ENCODE assay signal across 29 cellular contexts in the genomic region with DNA sequence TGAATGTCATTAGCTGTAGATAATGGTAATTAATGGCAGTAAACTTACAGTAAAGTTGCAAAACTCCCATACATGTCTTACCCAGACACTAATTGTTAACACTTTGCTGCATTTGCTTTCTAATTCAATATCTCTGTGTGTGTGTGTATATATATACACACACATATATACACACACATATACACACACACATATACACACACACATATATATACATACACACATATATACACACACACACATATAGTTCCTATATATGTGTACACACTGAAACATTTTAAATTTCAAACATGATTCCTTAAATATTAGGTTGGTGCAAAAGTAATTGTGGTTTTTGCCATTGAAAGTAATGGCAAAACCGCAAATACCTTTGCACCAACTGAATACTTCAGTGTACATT.
"Had no signal": no experiment of that assay in that cellular context is flagged by ENCODE, and none has a peak within 500 bp of the region (broad histone marks: within the 10 kb centered on the region; RNA-seq: fewer than 3 reads in every experiment).

No MANE protein-coding gene starts in this region.

- H3K36me3 Mint-ChIP-seq: natural killer cell; stimulated activated effector memory CD8-positive, alpha-beta T cell treated with anti-CD3 and anti-CD28 coated beads, Interleukin-12 subunit alpha, Interleukin-12 subunit beta, amount 100 ng/mL, for 72 hours had no signal

- H3K27ac ChIP-seq: neural progenitor cell, ovary, parathyroid adenoma, psoas muscle, right lobe of liver, sigmoid colon, suprapubic skin, testis, tibial artery, transverse colon, upper lobe of right lung, uterus had no signal

- H3K4me3 Mint-ChIP-seq: natural killer cell; nephron; neural progenitor cell; stimulated activated effector memory CD8-positive, alpha-beta T cell treated with anti-CD3 and anti-CD28 coated beads, Interleukin-12 subunit alpha, Interleukin-12 subunit beta, amount 100 ng/mL, for 72 hours; stimulated activated naive CD8-positive, alpha-beta T cell treated with anti-CD3 and anti-CD28 coated beads, Interleukin-15, amount 100 ng/mL, for 72 hours; type B pancreatic cell had no signal

- H3K9me3 ChIP-seq: ovary, psoas muscle, right lobe of liver, sigmoid colon, suprapubic skin, testis, tibial artery, transverse colon, upper lobe of right lung, uterus had no signal

- H3K27ac Mint-ChIP-seq: natural killer cell; nephron; neural progenitor cell; progenitor cell of endocrine pancreas; stimulated activated effector memory CD8-positive, alpha-beta T cell treated with anti-CD3 and anti-CD28 coated beads, Interleukin-12 subunit alpha, Interleukin-12 subunit beta, amount 100 ng/mL, for 72 hours; type B pancreatic cell had no signal

- H3K4me1 ChIP-seq: parathyroid adenoma, psoas muscle had no signal

- H3K9ac ChIP-seq: neural progenitor cell, parathyroid adenoma had no signal

- ATAC-seq: natural killer cell; psoas muscle; right cardiac atrium; right lobe of liver; stimulated activated effector memory CD8-positive, alpha-beta T cell treated with anti-CD3 and anti-CD28 coated beads, Interleukin-12 subunit alpha, Interleukin-12 subunit beta, amount 100 ng/mL, for 72 hours; stimulated activated naive CD8-positive, alpha-beta T cell treated with anti-CD3 and anti-CD28 coated beads, Interleukin-15, amount 100 ng/mL, for 72 hours; stimulated activated naive CD8-positive, alpha-beta T cell treated with anti-CD3 and anti-CD28 coated beads, Interleukin-15, Interleukin-2, amounts not matched to agents 100 U/mL and 50 U/mL, for 24 hours; upper lobe of right lung had no signal

- H3K9me3 Mint-ChIP-seq: natural killer cell; nephron; neural progenitor cell; stimulated activated effector memory CD8-positive, alpha-beta T cell treated with anti-CD3 and anti-CD28 coated beads, Interleukin-12 subunit alpha, Interleukin-12 subunit beta, amount 100 ng/mL, for 72 hours; stimulated activated naive CD8-positive, alpha-beta T cell treated with anti-CD3 and anti-CD28 coated beads, Interleukin-15, amount 100 ng/mL, for 72 hours; type B pancreatic cell had no signal

- H3K4me2 ChIP-seq: neural progenitor cell had no signal

- H3K27me3 Mint-ChIP-seq: type B pancreatic cell had no signal

- H3K27me3 ChIP-seq: ovary, right lobe of liver, sigmoid colon, suprapubic skin, testis, tibial artery, transverse colon, upper lobe of right lung, uterus had no signal

- H2AFZ ChIP-seq: neural progenitor cell, parathyroid adenoma had no signal

- H3K4me3 ChIP-seq: neural progenitor cell, ovary, psoas muscle, right lobe of liver, sigmoid colon, suprapubic skin, testis, tibial artery, transverse colon, upper lobe of right lung, uterus had no signal

- DNase-seq: natural killer cell; occipital lobe; ovary; posterior cingulate gyrus; right cardiac atrium; right lobe of liver; sigmoid colon; small intestine; stimulated activated CD4-positive, alpha-beta T cell treated with anti-CD3 and anti-CD28 coated beads, Interleukin-15, amount 100 ng/mL, for 24 hours; stimulated activated CD4-positive, alpha-beta T cell treated with anti-CD3 and anti-CD28 coated beads, Interleukin-2, amount 100 ng/mL, for 24 hours; stimulated activated CD4-positive, alpha-beta T cell treated with anti-CD3 and anti-CD28 coated beads, Interleukin-2, amount 100 ng/mL, for 48 hours; stimulated activated CD4-positive, alpha-beta T cell treated with anti-CD3 and anti-CD28 coated beads, Interleukin-4, amount 100 ng/mL, for 24 hours; stimulated activated naive CD4-positive, alpha-beta T cell; stimulated activated naive CD8-positive, alpha-beta T cell treated with anti-CD3 and anti-CD28 coated beads, Interleukin-15, amount 100 ng/mL, for 72 hours; stimulated activated naive CD8-positive, alpha-beta T cell treated with anti-CD3 and anti-CD28 coated beads, Interleukin-15, Interleukin-2, amounts not matched to agents 100 U/mL and 50 U/mL, for 24 hours; substantia nigra; testis; tibial artery; transverse colon; upper lobe of right lung; uterus had no signal

- H3K79me2 ChIP-seq: parathyroid adenoma had no signal

- H3K36me3 ChIP-seq: neural progenitor cell, ovary, right lobe of liver, sigmoid colon, suprapubic skin, tibial artery, transverse colon, upper lobe of right lung, uterus had no signal
